ENCODE assay signal across 1 cellular context in genomic region chr3:61560452-61561373, GRCh38.
TF ChIP-seq lines count a peak whose summit lies in the region.

No MANE protein-coding gene starts in this region.

TF ChIP-seq in HEK293, 187 proteins besides CTCF, POLR2A, EP300 and RAD21 (continued from another document and continues in another):
- TF ChIP-seq PRDM10 (tag by site-specific recombination; IDR thresholded peaks at IDR 0.05) (peak; percentile 93), ZNF302 (tag by site-specific recombination; IDR thresholded peaks at IDR 0.05; ENCODE audit: low read depth) (no peak), ZBTB17 (tag by site-specific recombination; IDR thresholded peaks at IDR 0.05) (peak; percentile 95), ZNF362 (tag by site-specific recombination; IDR thresholded peaks at IDR 0.05) (peak; percentile 95), ZNF701 (tag by site-specific recombination; IDR thresholded peaks at IDR 0.05) (no peak), WT1 (tag by site-specific recombination; IDR thresholded peaks at IDR 0.05) (peak; percentile 93), KLF8 (tag by site-specific recombination; IDR thresholded peaks at IDR 0.05) (peak; percentile 30; the same call in 1 of the 2 replicates), GLIS1 (tag by site-specific recombination; IDR thresholded peaks at IDR 0.05) (peak; percentile 97), ZBTB20 (tag by site-specific recombination; IDR thresholded peaks at IDR 0.05) (peak; percentile 97), HIC1 (tag by site-specific recombination; IDR thresholded peaks at IDR 0.05) (peak; percentile 72), ZNF529 (tag by site-specific recombination; IDR thresholded peaks at IDR 0.05; ENCODE audit: insufficient replicate concordance) (peak; percentile 2), ZNF658 (tag by site-specific recombination; IDR thresholded peaks at IDR 0.05) (no peak), ZNF518A (tag by site-specific recombination; conservative IDR thresholded peaks at IDR 0.05; ENCODE audit: low read depth) (peak; percentile 29; the same call in 1 of the 2 replicates), YY1 (tag by site-specific recombination; IDR thresholded peaks at IDR 0.05) (0 out of 2 replicates have a peak, but pooled peaks have one; percentile 20), ZNF433 (tag by site-specific recombination; IDR thresholded peaks at IDR 0.05; ENCODE audit: low read depth) (no peak), PRDM1 (tag by site-specific recombination; IDR thresholded peaks at IDR 0.05) (peak; percentile 89), ZNF169 (tag by site-specific recombination; IDR thresholded peaks at IDR 0.05) (no peak), ZNF664 (tag by site-specific recombination; IDR thresholded peaks at IDR 0.05) (0 out of 2 replicates have a peak, but pooled peaks have one; percentile 10), PRDM6 (tag by site-specific recombination; IDR thresholded peaks at IDR 0.05) (peak; percentile 71), ZNF596 (tag by site-specific recombination; IDR thresholded peaks at IDR 0.05) (0 out of 2 replicates have a peak, but pooled peaks have one; percentile 19), ZIC2 (tag by site-specific recombination; IDR thresholded peaks at IDR 0.05) (peak; percentile 92), ZNF830 (tag by site-specific recombination; IDR thresholded peaks at IDR 0.05; ENCODE audit: low read depth) (no peak), RBAK (tag by site-specific recombination; IDR thresholded peaks at IDR 0.05) (no peak), KLF17 (tag by site-specific recombination; IDR thresholded peaks at IDR 0.05) (peak; percentile 41; the same call in 1 of the 2 replicates), FEZF1 (tag by site-specific recombination; IDR thresholded peaks at IDR 0.05) (peak; percentile 85), PATZ1 (tag by site-specific recombination; IDR thresholded peaks at IDR 0.05) (peak; percentile 93), BCL11B (tag by site-specific recombination; IDR thresholded peaks at IDR 0.05; ENCODE audit: low read depth) (no peak; the same call in 1 of the 2 replicates), ZNF423 (tag by site-specific recombination; IDR thresholded peaks at IDR 0.05) (peak; percentile 98), ZBTB21 (tag by site-specific recombination; IDR thresholded peaks at IDR 0.05) (peak; percentile 13; the same call in 1 of the 2 replicates), ZNF654 (tag by site-specific recombination; IDR thresholded peaks at IDR 0.05; ENCODE audit: low read depth) (peak; percentile 5; the same call in 1 of the 2 replicates), ZNF561 (tag by site-specific recombination; IDR thresholded peaks at IDR 0.05; ENCODE audit: borderline replicate concordance) (peak; percentile 74; the same call in 1 of the 2 replicates), ZBTB8A (tag by site-specific recombination; IDR thresholded peaks at IDR 0.05) (peak; percentile 99), PRDM4 (tag by site-specific recombination; IDR thresholded peaks at IDR 0.05) (0 out of 2 replicates have a peak, but pooled peaks have one; percentile 54), ZSCAN16 (tag by site-specific recombination; IDR thresholded peaks at IDR 0.05) (peak; percentile 69), TCF7L2 (IDR thresholded peaks at IDR 0.05; ENCODE audit: borderline replicate concordance, low read depth, low read length) (peak; percentile 66; the same call in 1 of the 2 replicates), KLF10 (tag by site-specific recombination; IDR thresholded peaks at IDR 0.05) (peak; percentile 24)
